8 cellular contexts compared by ENCODE assay signal in genomic region chr10:74078037-74078436, GRCh38.
A peak's percentile ranks its signal among the peaks of the same experiment; 100 is the strongest.
DNase-seq lines count a peak whose midpoint lies in the region; ATAC-seq and TF ChIP-seq lines count a peak whose summit lies in the region.

No MANE protein-coding gene starts in this region.

- in situ Hi-C loops in gastrocnemius medialis (cut with MboI; ENCODE audit: low sequenced_read_pairs in 4 of 4): loop anchor here in 1 of 4 donors (10.0 kb wide), 1 partner anchor 193 kb away; no protein-coding TSS in a partner anchor

- no peak for TF ChIP-seq POLR2A in gastrocnemius medialis (IDR thresholded peaks at IDR 0.05)

- H3K27ac Mint-ChIP-seq in activated T-cell treated with anti-CD3 and anti-CD28 coated beads, Interleukin-2, amount 50 U/mL, for 24 hours: peak overlapping the region; percentile 87

- no peaks in the 10 kb centered on the region for H3K9me3 ChIP-seq in gastrocnemius medialis

- H3K4me1 ChIP-seq in gastrocnemius medialis: peaks cover 10 to 31% of the 10 kb centered on the region in 2 donors

- H3K27ac ChIP-seq in gastrocnemius medialis: peak overlapping the region; percentile 39 to 71 (median 50)
- peak overlapping the region in 2 of 59 donors; percentile 22 to 53 for H3K27ac ChIP-seq in dorsolateral prefrontal cortex

- H3K4me1 Mint-ChIP-seq in activated T-cell treated with anti-CD3 and anti-CD28 coated beads, Interleukin-2, amount 50 U/mL, for 24 hours (ENCODE audit: low read depth): peaks cover 69% of the 10 kb centered on the region

- no peaks in the 10 kb centered on the region for H3K9me3 Mint-ChIP-seq in activated T-cell treated with anti-CD3 and anti-CD28 coated beads, Interleukin-2, amount 50 U/mL, for 24 hours

- peaks cover 0 to 55% of the 10 kb centered on the region in 2 donors for H3K36me3 ChIP-seq in gastrocnemius medialis

- H3K36me3 Mint-ChIP-seq in activated T-cell treated with anti-CD3 and anti-CD28 coated beads, Interleukin-2, amount 50 U/mL, for 24 hours (ENCODE audit: low read depth): peaks cover 45% of the 10 kb centered on the region

- peak overlapping the region; percentile 54 for H3K4me3 Mint-ChIP-seq in activated T-cell treated with anti-CD3 and anti-CD28 coated beads, Interleukin-2, amount 50 U/mL, for 24 hours

- peak; percentile 59 for ATAC-seq in GM18498 (IDR thresholded peaks at IDR 0.05; ENCODE audit: unreplicated experiment)
- peak in 1 of 2 donors; percentile 50 for ATAC-seq in gastrocnemius medialis
- no peak for ATAC-seq in HG03139 (IDR thresholded peaks at IDR 0.05; ENCODE audit: unreplicated experiment)

- H3K27me3 Mint-ChIP-seq in activated T-cell treated with anti-CD3 and anti-CD28 coated beads, Interleukin-2, amount 50 U/mL, for 24 hours: no peaks in the 10 kb centered on the region

- no peak for TF ChIP-seq CTCF in gastrocnemius medialis (IDR thresholded peaks at IDR 0.05 in 4 of 5, conservative IDR thresholded peaks at IDR 0.05 in 1 of 5)
- TF ChIP-seq CTCF in dorsolateral prefrontal cortex (IDR thresholded peaks at IDR 0.05 in 54 of 56, conservative IDR thresholded peaks at IDR 0.05 in 2 of 56; ENCODE audit: low read depth in 1 of 56, partially characterized antibody in 56 of 56): no peak

- peak; percentile 39 for DNase-seq in HS-27A (ENCODE audit: low read depth)
- peak; percentile 39 for DNase-seq in activated T-cell treated with anti-CD3 and anti-CD28 coated beads, Interleukin-2, amount 50 U/mL, for 24 hours
- DNase-seq in gastrocnemius medialis: no peak
- DNase-seq in NCI-H2029 (lab: John Stamatoyannopoulos, UW): no peak
- DNase-seq in HPDE6-E6E7 (ENCODE audit: extremely low spot score): no peak
- no peak for DNase-seq in dorsolateral prefrontal cortex

- intact Hi-C loops in gastrocnemius medialis (cut with DNase I; ENCODE audit: low total_unique reads) (no loop called here), dorsolateral prefrontal cortex (cut with DNase I) (loop anchor here in 1 of 2 donors (10.0 kb wide), 1 partner anchor 193 kb away; no protein-coding TSS in a partner anchor)

- H3K27me3 ChIP-seq in gastrocnemius medialis: no peaks in the 10 kb centered on the region
- H3K27me3 ChIP-seq in dorsolateral prefrontal cortex: no peaks in the 10 kb centered on the region

- H3K4me3 ChIP-seq in gastrocnemius medialis (no peak overlapping the region), dorsolateral prefrontal cortex (no peak overlapping the region)

Comparison
In these comparisons a context has a peak if more than half of its experiments do, and no peak if none do; other contexts are left out.
1. DNase-seq: peak in HS-27A (single experiment) and activated T-cell treated with anti-CD3 and anti-CD28 coated beads, Interleukin-2, amount 50 U/mL, for 24 hours (single experiment); none in gastrocnemius medialis (0 of 2), NCI-H2029 (single experiment), HPDE6-E6E7 (single experiment) and dorsolateral prefrontal cortex (0 of 10).